Comparison of ENCODE assay signal across 30 cellular contexts in the genomic region with DNA sequence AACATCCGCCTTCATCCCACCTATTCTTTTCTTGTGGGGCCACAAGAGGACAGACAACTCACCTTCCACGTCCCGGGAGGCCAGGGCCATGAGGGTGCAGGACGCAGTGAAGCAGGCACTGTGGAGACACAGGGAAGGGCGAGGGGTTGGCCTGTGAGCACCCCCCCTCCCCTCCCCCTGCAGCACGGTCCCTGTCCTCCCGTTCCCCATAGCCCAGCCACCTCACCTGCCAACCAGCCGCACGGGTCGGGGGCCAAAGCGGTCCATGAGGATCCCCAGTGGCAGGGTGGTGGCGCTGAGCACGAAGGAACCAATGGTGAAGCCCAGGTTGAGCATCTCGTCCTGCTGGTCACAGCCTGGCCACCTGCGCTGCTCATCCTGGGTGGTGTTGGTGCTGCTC. TPM values are rescaled to one million over a fixed set of nuclear protein-coding genes. Genes with fewer than 3 reads are reported as not detected.
A peak's percentile ranks its signal among the peaks of the same experiment; 100 is the strongest.
DNase-seq lines count a peak whose midpoint lies in the region; ATAC-seq and TF ChIP-seq lines count a peak whose summit lies in the region.
"Had no signal": no experiment of that assay in that cellular context is flagged by ENCODE, and none has a peak within 500 bp of the region (broad histone marks: within the 10 kb centered on the region; RNA-seq: fewer than 3 reads in every experiment).

No MANE protein-coding gene starts in this region.

- peaks cover 5 to 9% of the 10 kb centered on the region in 2 donors for H3K36me3 Mint-ChIP-seq in activated T-cell treated with anti-CD3 and anti-CD28 coated beads, Interleukin-2, amount 50 U/mL, for 72 hours (ENCODE audit: insufficient read depth in 2 of 2)

- H3K4me1 Mint-ChIP-seq in activated T-cell treated with anti-CD3 and anti-CD28 coated beads, Interleukin-2, amount 50 U/mL, for 72 hours (ENCODE audit: low read depth) = no peaks in the 10 kb centered on the region

- peaks cover 2% of the 10 kb centered on the region for H3K79me1 ChIP-seq in mesenchymal stem cell (replicated peaks; ENCODE audit: low read length, poor library complexity, severe bottlenecking)

- H3K14ac ChIP-seq in mesenchymal stem cell (ENCODE audit: low read length in 2 of 2) = no peak overlapping the region

- no peak overlapping the region for H2BK15ac ChIP-seq in mesenchymal stem cell (ENCODE audit: low read depth, poor library complexity, severe bottlenecking)

- no peak overlapping the region for H3K9ac ChIP-seq in mesenchymal stem cell (ENCODE audit: low read length)
- H3K9ac ChIP-seq: KMS-11 had no signal

- H3K9me3 ChIP-seq in mesenchymal stem cell (ENCODE audit: control insufficient read depth, low read length) = no peaks in the 10 kb centered on the region
- no peaks in the 10 kb centered on the region for H3K9me3 ChIP-seq in thyroid gland
- H3K9me3 ChIP-seq: neutrophil, transverse colon had no signal

- 97% methylated on average over 13 of the region's 15 CpGs for WGBS in mesenchymal stem cell
- WGBS in thyroid gland, 2 donors = 92 to 100% methylated on average over 1 to 15 of the region's 15 CpGs

- H3K27me3 Mint-ChIP-seq in activated T-cell treated with anti-CD3 and anti-CD28 coated beads, Interleukin-2, amount 50 U/mL, for 72 hours (ENCODE audit: low read depth) = no peaks in the 10 kb centered on the region
- H3K27me3 Mint-ChIP-seq: activated CD4-positive, alpha-beta memory T cell treated with anti-CD3 and anti-CD28 coated beads for 36 hours; activated naive CD8-positive, alpha-beta T cell treated with anti-CD3 and anti-CD28 coated beads, Interleukin-2, amount 10 ng/mL, durations not matched to agents 7 days and 5 days had no signal

- peak overlapping the region; percentile 10 for H4K91ac ChIP-seq in mesenchymal stem cell (ENCODE audit: low read length)

- no peak overlapping the region for H2AK5ac ChIP-seq in mesenchymal stem cell (ENCODE audit: low read length, severe bottlenecking)

- peaks cover 0 to 27% of the 10 kb centered on the region in 2 experiments for H3K36me3 ChIP-seq in mesenchymal stem cell (ENCODE audit: control insufficient read depth in 1 of 2, insufficient read depth in 2 of 2, low read depth in 1 of 2, low read length in 2 of 2)
- H3K36me3 ChIP-seq in thyroid gland = no peaks in the 10 kb centered on the region
- H3K36me3 ChIP-seq: transverse colon had no signal

- TF ChIP-seq POLR2A in thyroid gland (IDR thresholded peaks at IDR 0.05) = no peak

- no peaks in the 10 kb centered on the region for H3K9me3 Mint-ChIP-seq in activated T-cell treated with anti-CD3 and anti-CD28 coated beads, Interleukin-2, amount 50 U/mL, for 72 hours
- H3K9me3 Mint-ChIP-seq: activated CD4-positive, alpha-beta memory T cell treated with anti-CD3 and anti-CD28 coated beads for 36 hours; activated naive CD8-positive, alpha-beta T cell treated with anti-CD3 and anti-CD28 coated beads, Interleukin-2, amount 10 ng/mL, durations not matched to agents 7 days and 5 days; CD8-positive, alpha-beta T cell had no signal

- peak; percentile 61 for DNase-seq in DMS53 (lab: John Stamatoyannopoulos, UW)
- no peak for DNase-seq in DMS53 treated with DMSO at 0.1 percent for 48 hours (lab: John Stamatoyannopoulos, UW; ENCODE audit: unreplicated experiment)
- no peak for DNase-seq in coronary artery (ENCODE audit: low spot score)
- no peak for DNase-seq in mesenchymal stem cell
- no peak for DNase-seq in thyroid gland
- no peak for DNase-seq in activated T-cell treated with anti-CD3 and anti-CD28 coated beads, Interleukin-2, amount 50 U/mL, for 72 hours
- no peak for DNase-seq in midbrain (lab: John Stamatoyannopoulos, UW)
- DNase-seq: activated CD4-positive, alpha-beta memory T cell treated with anti-CD3 and anti-CD28 coated beads for 36 hours; activated CD4-positive, CD25-positive, alpha-beta regulatory T cell; activated naive CD8-positive, alpha-beta T cell treated with anti-CD3 and anti-CD28 coated beads, Interleukin-2, amount 10 ng/mL, durations not matched to agents 7 days and 5 days; CD8-positive, alpha-beta T cell; DMS153; effector CD4-positive, alpha-beta T cell; erythroblast; foreskin keratinocyte; mammary epithelial cell; NCI-H146; NCI-H524; PC-9; SIG-M5; stimulated activated CD4-positive, alpha-beta T cell treated with anti-CD3 and anti-CD28 coated beads, Interleukin-4, amount 100 ng/mL, for 1 hour; stimulated activated naive CD4-positive, alpha-beta T cell; SW 1271; T1000; transverse colon had no signal

- no peak overlapping the region for H2AFZ ChIP-seq in mesenchymal stem cell (ENCODE audit: low read depth, low read length)
- H2AFZ ChIP-seq: PC-9 had no signal

- H3K27ac ChIP-seq in coronary artery = peak overlapping the region; percentile 64 to 91
- no peak overlapping the region for H3K27ac ChIP-seq in mesenchymal stem cell (ENCODE audit: low read length, poor library complexity, severe bottlenecking)
- peak overlapping the region; percentile 54 to 85 (median 72) for H3K27ac ChIP-seq in thyroid gland
- H3K27ac ChIP-seq: foreskin keratinocyte, KMS-11, neutrophil, PC-9 had no signal

- H2BK120ac ChIP-seq in mesenchymal stem cell (ENCODE audit: low read depth, low read length) = no peak overlapping the region

- TF ChIP-seq CTCF in coronary artery (IDR thresholded peaks at IDR 0.05) (no peak), thyroid gland (IDR thresholded peaks at IDR 0.05) (no peak)

- intact Hi-C loops in thyroid gland (cut with DNase I) = no loop called here

- H3K27me3 ChIP-seq in mesenchymal stem cell (ENCODE audit: control insufficient read depth in 1 of 2, insufficient read depth in 1 of 2, low read length in 2 of 2) (no peaks in the 10 kb centered on the region), thyroid gland (no peaks in the 10 kb centered on the region)
- H3K27me3 ChIP-seq: foreskin keratinocyte, neutrophil, transverse colon had no signal

- no peak overlapping the region for H3K4me3 ChIP-seq in coronary artery
- no peak overlapping the region for H3K4me3 ChIP-seq in mesenchymal stem cell (ENCODE audit: insufficient read depth in 1 of 2, low read depth in 1 of 2, low read length in 2 of 2)
- no peak overlapping the region for H3K4me3 ChIP-seq in thyroid gland (replicated peaks in 1 of 3)
- H3K4me3 ChIP-seq: PC-9, transverse colon had no signal

- H3K4me1 ChIP-seq in mesenchymal stem cell (ENCODE audit: control insufficient read depth, insufficient read depth, low read depth, low read length) (peaks cover 5% of the 10 kb centered on the region), thyroid gland (peaks cover 19 to 42% of the 10 kb centered on the region in 2 donors)
- H3K4me1 ChIP-seq: foreskin keratinocyte had no signal

- H2BK5ac ChIP-seq in mesenchymal stem cell (ENCODE audit: low read depth, low read length, poor library complexity, severe bottlenecking) = no peak overlapping the region

- ATAC-seq in activated T-cell treated with anti-CD3 and anti-CD28 coated beads, Interleukin-2, amount 50 U/mL, for 72 hours (replicated peaks in 1 of 2) = no peak
- no peak for ATAC-seq in HG03521 (IDR thresholded peaks at IDR 0.05; ENCODE audit: unreplicated experiment)
- ATAC-seq: CD8-positive, alpha-beta T cell; foreskin keratinocyte had no signal

- H3K27ac Mint-ChIP-seq in activated T-cell treated with anti-CD3 and anti-CD28 coated beads, Interleukin-2, amount 50 U/mL, for 72 hours = no peak overlapping the region
- H3K27ac Mint-ChIP-seq: activated CD4-positive, alpha-beta memory T cell treated with anti-CD3 and anti-CD28 coated beads for 36 hours; CD8-positive, alpha-beta T cell had no signal

- no peak overlapping the region for H3K4me3 Mint-ChIP-seq in activated T-cell treated with anti-CD3 and anti-CD28 coated beads, Interleukin-2, amount 50 U/mL, for 72 hours
- H3K4me3 Mint-ChIP-seq: activated CD4-positive, alpha-beta memory T cell treated with anti-CD3 and anti-CD28 coated beads for 36 hours; activated naive CD8-positive, alpha-beta T cell treated with anti-CD3 and anti-CD28 coated beads, Interleukin-2, amount 10 ng/mL, durations not matched to agents 7 days and 5 days; CD8-positive, alpha-beta T cell had no signal

- H3K18ac ChIP-seq in mesenchymal stem cell (ENCODE audit: low read depth in 1 of 2, low read length in 2 of 2) = no peak overlapping the region

- H3K4ac ChIP-seq in mesenchymal stem cell (ENCODE audit: low read depth in 1 of 2, low read length in 2 of 2) = no peak overlapping the region

- no peak overlapping the region for H2BK12ac ChIP-seq in mesenchymal stem cell (ENCODE audit: low read length in 2 of 2)

- no peak overlapping the region for H3K23ac ChIP-seq in mesenchymal stem cell (ENCODE audit: low read length in 2 of 2)

- H3K4me2 ChIP-seq in mesenchymal stem cell (ENCODE audit: low read length, poor library complexity, severe bottlenecking) = no peak overlapping the region
- H3K4me2 ChIP-seq: KMS-11 had no signal

- H4K8ac ChIP-seq in mesenchymal stem cell (ENCODE audit: low read length) = no peak overlapping the region

RNA-seq across cellular contexts. Expression of a gene that starts 14.6 kb away (rescaled TPM):
- polyA plus RNA-seq in mesenchymal stem cell (2013, experiment 1 of 2) = 3.9 TPM
- polyA plus RNA-seq in mesenchymal stem cell (2013, experiment 2 of 2) = 3.8 TPM
- 10 to 100 TPM; 20.3 to 64.1 (median 28.8) TPM for total RNA-seq in thyroid gland
- total RNA-seq in activated T-cell treated with anti-CD3 and anti-CD28 coated beads, Interleukin-2, amount 50 U/mL, for 72 hours = 10 to 100 TPM; 43.6 to 53.9 TPM

RNA-seq across cellular contexts. Expression of a gene that starts 29.6 kb away (rescaled TPM):
- polyA plus RNA-seq in mesenchymal stem cell (2013, experiment 1 of 2) = 52.8 TPM
- 54.7 TPM for polyA plus RNA-seq in mesenchymal stem cell (2013, experiment 2 of 2)
- 10 to 100 TPM; 29.8 to 43.7 (median 37.4) TPM for total RNA-seq in thyroid gland
- 100 to 1,000 TPM; 106 to 107 TPM for total RNA-seq in activated T-cell treated with anti-CD3 and anti-CD28 coated beads, Interleukin-2, amount 50 U/mL, for 72 hours

RNA-seq across cellular contexts. Expression of a gene that starts 36.5 kb away (rescaled TPM):
- polyA plus RNA-seq in mesenchymal stem cell (2013, experiment 1 of 2) = not detected
- polyA plus RNA-seq in mesenchymal stem cell (2013, experiment 2 of 2) = not detected
- not detected for total RNA-seq in thyroid gland
- total RNA-seq in activated T-cell treated with anti-CD3 and anti-CD28 coated beads, Interleukin-2, amount 50 U/mL, for 72 hours = not detected
- total RNA-seq: activated CD4-positive, alpha-beta memory T cell treated with anti-CD3 and anti-CD28 coated beads for 36 hours; activated naive CD8-positive, alpha-beta T cell treated with anti-CD3 and anti-CD28 coated beads, Interleukin-2, amount 10 ng/mL, durations not matched to agents 7 days and 5 days; CD8-positive, alpha-beta T cell; chondrocyte; foreskin keratinocyte; mammary epithelial cell; PC-9; renal cortical epithelial cell; transverse colon had no signal
- polyA plus RNA-seq: foreskin keratinocyte, mammary epithelial cell had no signal

RNA-seq across cellular contexts. Expression of a gene that starts 40.6 kb away (rescaled TPM):
- 0.28 TPM for polyA plus RNA-seq in mesenchymal stem cell (2013, experiment 1 of 2)
- polyA plus RNA-seq in mesenchymal stem cell (2013, experiment 2 of 2) = 0.22 TPM
- total RNA-seq in thyroid gland = 10 to 100 TPM; 11.2 to 27.6 (median 17.1) TPM
- 1 to 10 TPM in 1 of 2 donors, under 1 TPM in 1; 0.97 to 1.1 TPM for total RNA-seq in activated T-cell treated with anti-CD3 and anti-CD28 coated beads, Interleukin-2, amount 50 U/mL, for 72 hours
